In genomic region chr4:13654158-13654797, GRCh38 we compare ENCODE assay signal across 8 cellular contexts. TPM values are rescaled to one million over a fixed set of nuclear protein-coding genes. Genes with fewer than 3 reads are reported as not detected.
DNase-seq lines count a peak whose midpoint lies in the region; ATAC-seq, FAIRE-seq and TF ChIP-seq lines count a peak whose summit lies in the region.

No MANE protein-coding gene starts in this region.

- no peak for FAIRE-seq in H54 (lab: Jason Lieb, UNC)

- H3K27ac ChIP-seq in temporal lobe (ENCODE audit: low read depth, low read length), result peak overlapping the region; percentile 81

- H3K4me3 ChIP-seq in LNCaP clone FGC (ENCODE audit: low read depth, low read length), result peak overlapping the region; percentile 34

- no peak; the same call in 1 of the 2 replicates for TF ChIP-seq POLR2A in H54 (IDR thresholded peaks at IDR 0.05; ENCODE audit: low read depth, low read length)

- peak; percentile 94 for ATAC-seq in SK-N-SH treated with all-trans-retinoic acid at 6 μM for 48 hours
- peak; percentile 87 to 91 for ATAC-seq in activated naive CD4-positive, alpha-beta T cell treated with anti-CD3 and anti-CD28 coated beads, Interleukin-2, amount 50 U/mL, for 72 hours
- peak; percentile 82 for ATAC-seq in omental fat pad (ENCODE audit: low FRiP score)

- intact Hi-C loops in head of caudate nucleus (cut with DNase I), result loop anchor here (10.0 kb wide), 2 partner anchors 211 to 1361 kb away; no protein-coding TSS in a partner anchor

- no peak overlapping the region for H3K27ac Mint-ChIP-seq in activated naive CD4-positive, alpha-beta T cell treated with anti-CD3 and anti-CD28 coated beads, Interleukin-2, amount 50 U/mL, for 72 hours

- no peaks in the 10 kb centered on the region for H3K9me3 Mint-ChIP-seq in activated naive CD4-positive, alpha-beta T cell treated with anti-CD3 and anti-CD28 coated beads, Interleukin-2, amount 50 U/mL, for 72 hours

- peak; percentile 93 for TF ChIP-seq CTCF in LNCaP clone FGC (IDR thresholded peaks at IDR 0.05; ENCODE audit: control insufficient read depth, extremely low read depth, insufficient read depth)
- no peak for TF ChIP-seq CTCF in omental fat pad (IDR thresholded peaks at IDR 0.05)

- H3K36me3 Mint-ChIP-seq in activated naive CD4-positive, alpha-beta T cell treated with anti-CD3 and anti-CD28 coated beads, Interleukin-2, amount 50 U/mL, for 72 hours, result no peaks in the 10 kb centered on the region

- peak; percentile 77 for DNase-seq in G401 (ENCODE audit: low spot score)
- peak; percentile 40 for DNase-seq in H54 (ENCODE audit: insufficient read length, low spot score)
- no peak for DNase-seq in LNCaP clone FGC (ENCODE audit: low read depth)
- DNase-seq in activated naive CD4-positive, alpha-beta T cell treated with anti-CD3 and anti-CD28 coated beads, Interleukin-2, amount 50 U/mL, for 72 hours (ENCODE audit: low spot score in 2 of 2), result peak; percentile 72 to 83
- peak; percentile 84 to 96 (median 92) for DNase-seq in head of caudate nucleus
- peak; percentile 62 for DNase-seq in omental fat pad (ENCODE audit: low spot score)

- in situ Hi-C loops in G401 (cut with HindIII; ENCODE audit: low sequenced_read_pairs), result no loop called here

TF ChIP-seq in SK-N-SH treated with all-trans-retinoic acid at 6 μM for 48 hours, 23 proteins besides CTCF, POLR2A, EP300 and RAD21:
- no peak for TF ChIP-seq ARNTL (CRISPR knock-in tag; IDR thresholded peaks at IDR 0.05; ENCODE audit: borderline replicate concordance, low read depth)
- TF ChIP-seq POU6F1 (CRISPR knock-in tag; IDR thresholded peaks at IDR 0.05; ENCODE audit: borderline replicate concordance, low read depth), result no peak
- no peak for TF ChIP-seq TCF4 (CRISPR knock-in tag; IDR thresholded peaks at IDR 0.05; ENCODE audit: borderline replicate concordance)
- no peak for TF ChIP-seq ESRRG (CRISPR knock-in tag; IDR thresholded peaks at IDR 0.05)
- TF ChIP-seq ISL1 (CRISPR knock-in tag; IDR thresholded peaks at IDR 0.05), result no peak
- no peak for TF ChIP-seq ZNF70 (CRISPR knock-in tag; IDR thresholded peaks at IDR 0.05)
TF ChIP-seq in SK-N-SH treated with all-trans-retinoic acid at 6 μM for 48 hours: peak in this region for 0.

RNA-seq across cellular contexts. Expression of gene BOD1L1, which starts 26.8 kb away (rescaled TPM):
- total RNA-seq in G401 (2014; rRNA removed; shearing (Covaris generic)), result 7.3 and 10.3 TPM in 2 replicates
- total RNA-seq in activated naive CD4-positive, alpha-beta T cell treated with anti-CD3 and anti-CD28 coated beads, Interleukin-2, amount 50 U/mL, for 72 hours, result 10 to 100 TPM; 36.6 to 36.8 TPM
- total RNA-seq in omental fat pad, result 10 to 100 TPM; 34.2 to 65.9 (median 36.7) TPM
- 38.6 TPM for total RNA-seq in temporal lobe
